1 cellular context compared by ENCODE assay signal in genomic region chr11:88420165-88420781, GRCh38.
TF ChIP-seq lines count a peak whose summit lies in the region.

No MANE protein-coding gene starts in this region.

TF ChIP-seq in K562, 482 proteins besides CTCF, POLR2A, EP300 and RAD21 (continued from another document and continues in another):
- TF ChIP-seq ZMIZ1 (IDR thresholded peaks at IDR 0.05; ENCODE audit: low read depth in 2 of 2, low read length in 2 of 2) = no peak
- no peak for TF ChIP-seq HDGF (IDR thresholded peaks at IDR 0.05)
- TF ChIP-seq PRMT5 (CRISPR knock-in tag; IDR thresholded peaks at IDR 0.05) = no peak
- no peak for TF ChIP-seq TCF7 (IDR thresholded peaks at IDR 0.05; ENCODE audit: borderline replicate concordance)
- TF ChIP-seq TAF15 (IDR thresholded peaks at IDR 0.05; ENCODE audit: low read depth, low read length) = no peak
- TF ChIP-seq, protein P1, sequence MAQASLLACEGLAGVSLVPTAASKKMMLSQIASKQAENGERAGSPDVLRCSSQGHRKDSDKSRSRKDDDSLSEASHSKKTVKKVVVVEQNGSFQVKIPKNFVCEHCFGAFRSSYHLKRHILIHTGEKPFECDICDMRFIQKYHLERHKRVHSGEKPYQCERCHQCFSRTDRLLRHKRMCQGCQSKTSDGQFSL (CRISPR knock-in tag; IDR thresholded peaks at IDR 0.05) = no peak
- TF ChIP-seq, protein P1 (tag; IDR thresholded peaks at IDR 0.05) = no peak
- TF ChIP-seq CCAR2 (IDR thresholded peaks at IDR 0.05; ENCODE audit: low read depth, low read length) = no peak
- no peak for TF ChIP-seq CBX3 (IDR thresholded peaks at IDR 0.05; ENCODE audit: borderline replicate concordance in 1 of 2, low read length in 2 of 2)
- no peak for TF ChIP-seq GTF2A2 (tag; IDR thresholded peaks at IDR 0.05)
- TF ChIP-seq JUNB (CRISPR knock-in tag; conservative IDR thresholded peaks at IDR 0.05) = no peak
- TF ChIP-seq PYGO2 (tag; IDR thresholded peaks at IDR 0.05) = no peak
- no peak for TF ChIP-seq MED1 (CRISPR knock-in tag; IDR thresholded peaks at IDR 0.05; ENCODE audit: borderline replicate concordance)
- TF ChIP-seq ZEB2 (IDR thresholded peaks at IDR 0.05) = peak; percentile 61; the same call in 1 of the 2 replicates
- no peak for TF ChIP-seq RBFOX2 (IDR thresholded peaks at IDR 0.05; ENCODE audit: low read depth, low read length)
- no peak for TF ChIP-seq KDM1A (IDR thresholded peaks at IDR 0.05)
- peak; percentile 76 for TF ChIP-seq USF2 (CRISPR knock-in tag; IDR thresholded peaks at IDR 0.05)
- 0 out of 2 replicates have a peak, but pooled peaks have one; percentile 36 for TF ChIP-seq JUN (IDR thresholded peaks at IDR 0.05; ENCODE audit: borderline replicate concordance, low read depth, low read length)
- TF ChIP-seq JUN (CRISPR knock-in tag; IDR thresholded peaks at IDR 0.05; ENCODE audit: borderline replicate concordance) = no peak
- TF ChIP-seq, protein P2, sequence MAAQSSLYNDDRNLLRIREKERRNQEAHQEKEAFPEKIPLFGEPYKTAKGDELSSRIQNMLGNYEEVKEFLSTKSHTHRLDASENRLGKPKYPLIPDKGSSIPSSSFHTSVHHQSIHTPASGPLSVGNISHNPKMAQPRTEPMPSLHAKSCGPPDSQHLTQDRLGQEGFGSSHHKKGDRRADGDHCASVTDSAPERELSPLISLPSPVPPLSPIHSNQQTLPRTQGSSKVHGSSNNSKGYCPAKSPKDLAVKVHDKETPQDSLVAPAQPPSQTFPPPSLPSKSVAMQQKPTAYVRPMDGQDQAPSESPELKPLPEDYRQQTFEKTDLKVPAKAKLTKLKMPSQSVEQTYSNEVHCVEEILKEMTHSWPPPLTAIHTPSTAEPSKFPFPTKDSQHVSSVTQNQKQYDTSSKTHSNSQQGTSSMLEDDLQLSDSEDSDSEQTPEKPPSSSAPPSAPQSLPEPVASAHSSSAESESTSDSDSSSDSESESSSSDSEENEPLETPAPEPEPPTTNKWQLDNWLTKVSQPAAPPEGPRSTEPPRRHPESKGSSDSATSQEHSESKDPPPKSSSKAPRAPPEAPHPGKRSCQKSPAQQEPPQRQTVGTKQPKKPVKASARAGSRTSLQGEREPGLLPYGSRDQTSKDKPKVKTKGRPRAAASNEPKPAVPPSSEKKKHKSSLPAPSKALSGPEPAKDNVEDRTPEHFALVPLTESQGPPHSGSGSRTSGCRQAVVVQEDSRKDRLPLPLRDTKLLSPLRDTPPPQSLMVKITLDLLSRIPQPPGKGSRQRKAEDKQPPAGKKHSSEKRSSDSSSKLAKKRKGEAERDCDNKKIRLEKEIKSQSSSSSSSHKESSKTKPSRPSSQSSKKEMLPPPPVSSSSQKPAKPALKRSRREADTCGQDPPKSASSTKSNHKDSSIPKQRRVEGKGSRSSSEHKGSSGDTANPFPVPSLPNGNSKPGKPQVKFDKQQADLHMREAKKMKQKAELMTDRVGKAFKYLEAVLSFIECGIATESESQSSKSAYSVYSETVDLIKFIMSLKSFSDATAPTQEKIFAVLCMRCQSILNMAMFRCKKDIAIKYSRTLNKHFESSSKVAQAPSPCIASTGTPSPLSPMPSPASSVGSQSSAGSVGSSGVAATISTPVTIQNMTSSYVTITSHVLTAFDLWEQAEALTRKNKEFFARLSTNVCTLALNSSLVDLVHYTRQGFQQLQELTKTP (IDR thresholded peaks at IDR 0.05; ENCODE audit: low read depth in 1 of 2, partially characterized antibody in 2 of 2) = no peak
- no peak for TF ChIP-seq ZBTB2 (IDR thresholded peaks at IDR 0.05)
- TF ChIP-seq SP2 (IDR thresholded peaks at IDR 0.05; ENCODE audit: extremely low read depth, low read depth, low read length, poor library complexity, severe bottlenecking) = no peak
- peak; percentile 87 for TF ChIP-seq ZNF57 (CRISPR knock-in tag; IDR thresholded peaks at IDR 0.05)
- TF ChIP-seq ZNF668 (CRISPR knock-in tag; IDR thresholded peaks at IDR 0.05) = no peak
- no peak for TF ChIP-seq ESRRA (IDR thresholded peaks at IDR 0.05; ENCODE audit: borderline replicate concordance, low read depth)
- TF ChIP-seq ZNF24 (IDR thresholded peaks at IDR 0.05) = peak; percentile 42; the same call in 1 of the 2 replicates
- TF ChIP-seq ETV1 (tag; conservative IDR thresholded peaks at IDR 0.05; ENCODE audit: low read depth) = peak; percentile 71
- no peak for TF ChIP-seq ZKSCAN1 (IDR thresholded peaks at IDR 0.05; ENCODE audit: low read depth, low read length)
- TF ChIP-seq BMI1 (IDR thresholded peaks at IDR 0.05; ENCODE audit: low read length) = no peak
- no peak for TF ChIP-seq ZBTB7A (IDR thresholded peaks at IDR 0.05; ENCODE audit: borderline replicate concordance, control insufficient read depth, low read depth, low read length)
- TF ChIP-seq HNRNPL (IDR thresholded peaks at IDR 0.05; ENCODE audit: low read depth, low read length) = no peak
- no peak for TF ChIP-seq TAF9B (IDR thresholded peaks at IDR 0.05; ENCODE audit: partially characterized antibody)
- TF ChIP-seq GATAD2A (IDR thresholded peaks at IDR 0.05) = 0 out of 2 replicates have a peak, but pooled peaks have one; percentile 49
- TF ChIP-seq ELF4 (CRISPR knock-in tag; IDR thresholded peaks at IDR 0.05) = no peak
- no peak for TF ChIP-seq SRSF7 (optimal IDR thresholded peaks at IDR 0.05; ENCODE audit: low read depth, low read length)
- no peak for TF ChIP-seq NELFE (IDR thresholded peaks at IDR 0.05; ENCODE audit: insufficient read depth, insufficient read length)
- TF ChIP-seq CEBPG (CRISPR knock-in tag; IDR thresholded peaks at IDR 0.05) = no peak
- peak; percentile 35 to 53; a peak in 1 of 4 replicates for TF ChIP-seq CEBPG (tag; conservative IDR thresholded peaks at IDR 0.05 in 1 of 2, IDR thresholded peaks at IDR 0.05 in 1 of 2)
- TF ChIP-seq, protein P3, sequence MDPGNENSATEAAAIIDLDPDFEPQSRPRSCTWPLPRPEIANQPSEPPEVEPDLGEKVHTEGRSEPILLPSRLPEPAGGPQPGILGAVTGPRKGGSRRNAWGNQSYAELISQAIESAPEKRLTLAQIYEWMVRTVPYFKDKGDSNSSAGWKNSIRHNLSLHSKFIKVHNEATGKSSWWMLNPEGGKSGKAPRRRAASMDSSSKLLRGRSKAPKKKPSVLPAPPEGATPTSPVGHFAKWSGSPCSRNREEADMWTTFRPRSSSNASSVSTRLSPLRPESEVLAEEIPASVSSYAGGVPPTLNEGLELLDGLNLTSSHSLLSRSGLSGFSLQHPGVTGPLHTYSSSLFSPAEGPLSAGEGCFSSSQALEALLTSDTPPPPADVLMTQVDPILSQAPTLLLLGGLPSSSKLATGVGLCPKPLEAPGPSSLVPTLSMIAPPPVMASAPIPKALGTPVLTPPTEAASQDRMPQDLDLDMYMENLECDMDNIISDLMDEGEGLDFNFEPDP (CRISPR knock-in tag; IDR thresholded peaks at IDR 0.05) = no peak
- TF ChIP-seq RAD51 (IDR thresholded peaks at IDR 0.05; ENCODE audit: borderline replicate concordance, low read depth) = peak; percentile 65
- TF ChIP-seq MECOM (CRISPR knock-in tag; IDR thresholded peaks at IDR 0.05) = peak; percentile 46; the same call in 1 of the 2 replicates
- TF ChIP-seq SAFB2 (IDR thresholded peaks at IDR 0.05; ENCODE audit: borderline replicate concordance, low read depth, low read length, severe bottlenecking) = no peak
